In genomic region chr7:39734605-39735004, GRCh38 we compare ENCODE assay signal across 8 cellular contexts.
A peak's percentile ranks its signal among the peaks of the same experiment; 100 is the strongest.
DNase-seq lines count a peak whose midpoint lies in the region; ATAC-seq, FAIRE-seq and TF ChIP-seq lines count a peak whose summit lies in the region.

No MANE protein-coding gene starts in this region.

- H3K4me2 ChIP-seq in PC-3 (ENCODE audit: low read length), result peak overlapping the region; percentile 88

- H3K9me2 ChIP-seq in PC-3 (replicated peaks; ENCODE audit: low read length), result no peaks in the 10 kb centered on the region

- no peaks in the 10 kb centered on the region for H3K9me3 Mint-ChIP-seq in endodermal cell

- H3K36me3 Mint-ChIP-seq in endodermal cell (ENCODE audit: low read depth), result peaks cover 2% of the 10 kb centered on the region

- BruUV-seq in PC-3 (replicated peaks; lab: Mats Ljungman, UMichigan), result no TSS peak

- POLR2A ChIA-PET in PC-3 (lab: Charles Lee; ENCODE audit: unreplicated experiment), result interaction anchor here (0.6 kb wide), 1 partner anchor 56 kb away, joined by 3 read pairs; no protein-coding TSS in a partner anchor

- peak overlapping the region; percentile 96 for H3K27ac Mint-ChIP-seq in endodermal cell

- FAIRE-seq in GM12891 (lab: Jason Lieb, UNC), result no peak

- WGBS in endodermal cell (ENCODE audit: insufficient coverage in 1 of 2, insufficient read length in 1 of 2), 2 experiments, result 66 to 78% methylated on average over 1 to 2 of the region's 2 CpGs
- WGBS in psoas muscle, 3 donors, result 41 to 51% (median 48%) methylated on average over 2 of the region's 2 CpGs

- CTCF ChIA-PET in PC-3 (lab: Charles Lee), result no interaction called here

- H3K9ac ChIP-seq in PC-3 (ENCODE audit: low read length) (no peak overlapping the region), endodermal cell (ENCODE audit: extremely low read depth, low read length, poor library complexity, severe bottlenecking) (peak overlapping the region; percentile 89)

- H3K4me3 ChIP-seq in GM12875 (ENCODE audit: low read depth, low read length) (peak overlapping the region; percentile 55), PC-3 (ENCODE audit: low read length) (peak overlapping the region; percentile 71), endodermal cell (ENCODE audit: low read length) (peak overlapping the region; percentile 82), psoas muscle (peak overlapping the region; percentile 79)

- no peaks in the 10 kb centered on the region for H4K20me1 ChIP-seq in PC-3 (ENCODE audit: low read length)

- peaks cover 4% of the 10 kb centered on the region for H3F3A ChIP-seq in PC-3 (ENCODE audit: low read length, unreplicated experiment)

- DNase-seq in PC-3, result no peak
- no peak for DNase-seq in endodermal cell
- no peak for DNase-seq in psoas muscle
- no peak for DNase-seq in HuH-7 (ENCODE audit: low spot score)
- no peak for DNase-seq in HuH-7.5 (ENCODE audit: low spot score)
- no peak for DNase-seq in iPS-NIHi7 (ENCODE audit: extremely low spot score)
- no peak for DNase-seq in GM12891 (ENCODE audit: insufficient read length, low spot score)

- ATAC-seq in PC-3, result no peak
- no peak for ATAC-seq in psoas muscle

- H3K79me2 ChIP-seq in PC-3 (ENCODE audit: low read length), result no peaks in the 10 kb centered on the region

- no peak for TF ChIP-seq POLR2A in GM12891 (IDR thresholded peaks at IDR 0.05; ENCODE audit: low read depth, low read length)

- peaks cover 27% of the 10 kb centered on the region for H3K4me1 Mint-ChIP-seq in endodermal cell

- H3K4me3 Mint-ChIP-seq in endodermal cell, result peak overlapping the region; percentile 74

- peak overlapping the region; percentile 82 for H2AFZ ChIP-seq in PC-3 (ENCODE audit: low read length)

- H3K27me3 ChIP-seq in PC-3 (ENCODE audit: low read length) (no peaks in the 10 kb centered on the region), endodermal cell (ENCODE audit: control insufficient read depth, insufficient read depth, low read length, poor library complexity, severe bottlenecking) (peaks cover 15% of the 10 kb centered on the region), psoas muscle (ENCODE audit: insufficient read depth in 3 of 3, low read length in 2 of 3) (no peaks in the 10 kb centered on the region)

- H3K9me3 ChIP-seq in PC-3 (ENCODE audit: low read length) (no peaks in the 10 kb centered on the region), endodermal cell (ENCODE audit: control insufficient read depth, low read length) (no peaks in the 10 kb centered on the region), psoas muscle (no peaks in the 10 kb centered on the region)

- H3K27ac ChIP-seq in PC-3 (ENCODE audit: low read length) (peak overlapping the region; percentile 28; the same call in 1 of the 2 replicates), endodermal cell (ENCODE audit: low read depth, low read length) (no peak overlapping the region), psoas muscle (no peak overlapping the region)

- intact Hi-C loops in PC-3 (cut with micrococcal nuclease), result no loop called here
- intact Hi-C loops in psoas muscle (cut with DNase I), result loop anchor here in 1 of 2 donors (5.0 kb wide), 1 partner anchor 107 kb away; no protein-coding TSS in a partner anchor

- H3K4me1 ChIP-seq in PC-3 (ENCODE audit: insufficient read depth, low read length), result peaks cover 19% of the 10 kb centered on the region
- H3K4me1 ChIP-seq in endodermal cell (ENCODE audit: control insufficient read depth, insufficient read depth, low read length), result peaks cover 6% of the 10 kb centered on the region
- peaks cover 10% of the 10 kb centered on the region for H3K4me1 ChIP-seq in psoas muscle

- no peaks in the 10 kb centered on the region for H3K36me3 ChIP-seq in PC-3 (ENCODE audit: low read depth, low read length)
- H3K36me3 ChIP-seq in endodermal cell (ENCODE audit: control insufficient read depth, insufficient read depth, low read length), result no peaks in the 10 kb centered on the region
- H3K36me3 ChIP-seq in psoas muscle (ENCODE audit: insufficient read depth in 1 of 2, low read depth in 1 of 2), result no peaks in the 10 kb centered on the region

- TF ChIP-seq CTCF in GM12875 (IDR thresholded peaks at IDR 0.05; ENCODE audit: borderline replicate concordance, insufficient read depth, low read depth, low read length) (no peak), PC-3 (conservative IDR thresholded peaks at IDR 0.05; ENCODE audit: low read depth, low read length) (no peak), endodermal cell (conservative IDR thresholded peaks at IDR 0.05) (no peak), psoas muscle (IDR thresholded peaks at IDR 0.05) (no peak)

- peaks cover 21% of the 10 kb centered on the region for H3K27me3 Mint-ChIP-seq in endodermal cell (ENCODE audit: insufficient read depth)

TF ChIP-seq in GM12891, 5 proteins besides CTCF, POLR2A, EP300 and RAD21:
- TF ChIP-seq POU2F2 (IDR thresholded peaks at IDR 0.05; ENCODE audit: low read depth, low read length) (no peak), POLR2AphosphoS5 (IDR thresholded peaks at IDR 0.05; ENCODE audit: low read depth, low read length) (no peak), TAF1 (IDR thresholded peaks at IDR 0.05; ENCODE audit: low read depth, low read length) (no peak), SPI1 (IDR thresholded peaks at IDR 0.05; ENCODE audit: low read depth, low read length) (no peak), PAX5 (IDR thresholded peaks at IDR 0.05; ENCODE audit: insufficient read depth, low read length, severe bottlenecking) (no peak)
TF ChIP-seq in GM12891: peak in this region for 0.
